ENCODE assay signal across 2 cellular contexts in genomic region chr11:92384316-92384715, GRCh38.
TF ChIP-seq lines count a peak whose summit lies in the region.

No MANE protein-coding gene starts in this region.

TF ChIP-seq in SK-N-SH, 30 proteins besides CTCF, POLR2A, EP300 and RAD21 (continued from another document):
- no peak for TF ChIP-seq REST (IDR thresholded peaks at IDR 0.05; ENCODE audit: low read depth, low read length)
- no peak for TF ChIP-seq TAF1 (IDR thresholded peaks at IDR 0.05; ENCODE audit: borderline replicate concordance, low read depth, low read length)
- TF ChIP-seq ZBTB33 (IDR thresholded peaks at IDR 0.05; ENCODE audit: borderline replicate concordance, low read depth) = no peak
- no peak for TF ChIP-seq PBX3 (IDR thresholded peaks at IDR 0.05)
- TF ChIP-seq YY1 (IDR thresholded peaks at IDR 0.05; ENCODE audit: low read depth) = no peak
- TF ChIP-seq RCOR1 (IDR thresholded peaks at IDR 0.05; ENCODE audit: low read length) = no peak
- no peak for TF ChIP-seq POLR2AphosphoS5 (IDR thresholded peaks at IDR 0.05; ENCODE audit: low read depth, low read length)
- TF ChIP-seq FOXJ3 (CRISPR knock-in tag; IDR thresholded peaks at IDR 0.05) = no peak
- no peak for TF ChIP-seq RFX5 (IDR thresholded peaks at IDR 0.05; ENCODE audit: low read length)
- TF ChIP-seq CHD2 (IDR thresholded peaks at IDR 0.05; ENCODE audit: low read length, partially characterized antibody) = no peak
- TF ChIP-seq GABPA (IDR thresholded peaks at IDR 0.05; ENCODE audit: low read depth) = no peak
- no peak for TF ChIP-seq SMC3 (IDR thresholded peaks at IDR 0.05; ENCODE audit: low read depth, low read length)
- TF ChIP-seq FOXM1 (IDR thresholded peaks at IDR 0.05; ENCODE audit: low read depth) = no peak
- TF ChIP-seq JUND (IDR thresholded peaks at IDR 0.05) = no peak
- TF ChIP-seq MXI1 (IDR thresholded peaks at IDR 0.05; ENCODE audit: low read depth, low read length) = no peak

TF ChIP-seq in neural cell, 6 proteins besides CTCF, POLR2A, EP300 and RAD21 (continued from another document):
- no peak for TF ChIP-seq REST (IDR thresholded peaks at IDR 0.05; ENCODE audit: borderline replicate concordance)
TF ChIP-seq in neural cell: peak in this region for 0.
